Comparison of ENCODE assay signal across 1 cellular context in the genomic region with DNA sequence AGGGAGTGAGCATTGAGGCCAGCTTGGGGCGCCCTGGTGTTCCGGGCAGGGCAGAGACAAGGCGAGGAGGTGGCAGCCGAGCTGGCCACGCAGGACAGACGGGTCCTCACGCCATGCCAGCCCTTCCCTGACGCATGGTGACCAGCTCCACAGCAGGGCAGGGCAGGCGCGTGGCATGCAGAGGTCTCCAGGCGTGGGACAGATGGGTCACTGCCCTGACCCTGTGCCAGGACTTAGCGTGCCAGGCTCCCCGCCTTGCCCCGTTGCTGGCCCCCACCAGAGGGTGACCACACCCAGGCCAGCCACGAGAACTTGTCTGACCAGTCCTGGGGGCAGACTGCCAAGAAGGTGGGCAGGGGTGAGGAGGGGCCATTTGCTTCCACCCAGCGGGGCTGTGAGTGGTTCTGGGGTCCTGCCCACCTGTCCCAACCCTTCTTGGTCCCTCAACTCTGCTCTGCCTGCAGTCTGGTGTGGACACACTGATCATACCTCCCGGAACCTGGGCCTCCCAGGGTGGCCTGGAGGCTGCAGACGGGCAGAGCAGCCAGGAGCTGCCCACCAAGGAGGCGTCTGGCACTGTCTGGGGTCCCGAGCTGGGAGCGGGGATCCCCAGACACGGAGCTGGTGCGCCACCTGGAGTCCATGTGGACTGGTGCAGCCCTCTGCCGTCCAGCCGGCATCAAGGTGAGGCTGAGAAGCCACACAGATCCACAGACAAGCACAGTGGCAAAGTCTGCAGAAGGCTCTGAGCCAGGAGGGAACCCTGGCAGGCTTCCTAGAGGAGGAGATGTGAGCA.
A peak's percentile ranks its signal among the peaks of the same experiment; 100 is the strongest.
TF ChIP-seq lines count a peak whose summit lies in the region.

A gene (plus strand): TSS at position 446 of the 796 bp plus-strand sequence. CDS start 834 bp downstream, outside the sequence.

TF ChIP-seq in HepG2, 621 proteins besides CTCF, POLR2A, EP300 and RAD21 (continued from another document and continues in another):
- TF ChIP-seq, protein P1, sequence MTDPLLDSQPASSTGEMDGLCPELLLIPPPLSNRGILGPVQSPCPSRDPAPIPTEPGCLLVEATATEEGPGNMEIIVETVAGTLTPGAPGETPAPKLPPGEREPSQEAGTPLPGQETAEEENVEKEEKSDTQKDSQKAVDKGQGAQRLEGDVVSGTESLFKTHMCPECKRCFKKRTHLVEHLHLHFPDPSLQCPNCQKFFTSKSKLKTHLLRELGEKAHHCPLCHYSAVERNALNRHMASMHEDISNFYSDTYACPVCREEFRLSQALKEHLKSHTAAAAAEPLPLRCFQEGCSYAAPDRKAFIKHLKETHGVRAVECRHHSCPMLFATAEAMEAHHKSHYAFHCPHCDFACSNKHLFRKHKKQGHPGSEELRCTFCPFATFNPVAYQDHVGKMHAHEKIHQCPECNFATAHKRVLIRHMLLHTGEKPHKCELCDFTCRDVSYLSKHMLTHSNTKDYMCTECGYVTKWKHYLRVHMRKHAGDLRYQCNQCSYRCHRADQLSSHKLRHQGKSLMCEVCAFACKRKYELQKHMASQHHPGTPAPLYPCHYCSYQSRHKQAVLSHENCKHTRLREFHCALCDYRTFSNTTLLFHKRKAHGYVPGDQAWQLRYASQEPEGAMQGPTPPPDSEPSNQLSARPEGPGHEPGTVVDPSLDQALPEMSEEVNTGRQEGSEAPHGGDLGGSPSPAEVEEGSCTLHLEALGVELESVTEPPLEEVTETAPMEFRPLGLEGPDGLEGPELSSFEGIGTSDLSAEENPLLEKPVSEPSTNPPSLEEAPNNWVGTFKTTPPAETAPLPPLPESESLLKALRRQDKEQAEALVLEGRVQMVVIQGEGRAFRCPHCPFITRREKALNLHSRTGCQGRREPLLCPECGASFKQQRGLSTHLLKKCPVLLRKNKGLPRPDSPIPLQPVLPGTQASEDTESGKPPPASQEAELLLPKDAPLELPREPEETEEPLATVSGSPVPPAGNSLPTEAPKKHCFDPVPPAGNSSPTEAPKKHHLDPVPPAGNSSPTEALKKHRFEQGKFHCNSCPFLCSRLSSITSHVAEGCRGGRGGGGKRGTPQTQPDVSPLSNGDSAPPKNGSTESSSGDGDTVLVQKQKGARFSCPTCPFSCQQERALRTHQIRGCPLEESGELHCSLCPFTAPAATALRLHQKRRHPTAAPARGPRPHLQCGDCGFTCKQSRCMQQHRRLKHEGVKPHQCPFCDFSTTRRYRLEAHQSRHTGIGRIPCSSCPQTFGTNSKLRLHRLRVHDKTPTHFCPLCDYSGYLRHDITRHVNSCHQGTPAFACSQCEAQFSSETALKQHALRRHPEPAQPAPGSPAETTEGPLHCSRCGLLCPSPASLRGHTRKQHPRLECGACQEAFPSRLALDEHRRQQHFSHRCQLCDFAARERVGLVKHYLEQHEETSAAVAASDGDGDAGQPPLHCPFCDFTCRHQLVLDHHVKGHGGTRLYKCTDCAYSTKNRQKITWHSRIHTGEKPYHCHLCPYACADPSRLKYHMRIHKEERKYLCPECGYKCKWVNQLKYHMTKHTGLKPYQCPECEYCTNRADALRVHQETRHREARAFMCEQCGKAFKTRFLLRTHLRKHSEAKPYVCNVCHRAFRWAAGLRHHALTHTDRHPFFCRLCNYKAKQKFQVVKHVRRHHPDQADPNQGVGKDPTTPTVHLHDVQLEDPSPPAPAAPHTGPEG (CRISPR knock-in tag; IDR thresholded peaks at IDR 0.05) = no peak
- no peak for TF ChIP-seq SP5 (CRISPR knock-in tag; IDR thresholded peaks at IDR 0.05; ENCODE audit: borderline replicate concordance, low read depth)
- TF ChIP-seq ZNF678 (CRISPR knock-in tag; IDR thresholded peaks at IDR 0.05) = no peak
- no peak for TF ChIP-seq SOX6 (IDR thresholded peaks at IDR 0.05)
- TF ChIP-seq SOX6 (CRISPR knock-in tag; IDR thresholded peaks at IDR 0.05) = no peak
- TF ChIP-seq RNF2 (conservative IDR thresholded peaks at IDR 0.05; ENCODE audit: low read depth) = no peak
- TF ChIP-seq ZNF598 (CRISPR knock-in tag; IDR thresholded peaks at IDR 0.05; ENCODE audit: borderline replicate concordance) = peak; percentile 75; the same call in 1 of the 2 replicates
- TF ChIP-seq, protein P2, sequence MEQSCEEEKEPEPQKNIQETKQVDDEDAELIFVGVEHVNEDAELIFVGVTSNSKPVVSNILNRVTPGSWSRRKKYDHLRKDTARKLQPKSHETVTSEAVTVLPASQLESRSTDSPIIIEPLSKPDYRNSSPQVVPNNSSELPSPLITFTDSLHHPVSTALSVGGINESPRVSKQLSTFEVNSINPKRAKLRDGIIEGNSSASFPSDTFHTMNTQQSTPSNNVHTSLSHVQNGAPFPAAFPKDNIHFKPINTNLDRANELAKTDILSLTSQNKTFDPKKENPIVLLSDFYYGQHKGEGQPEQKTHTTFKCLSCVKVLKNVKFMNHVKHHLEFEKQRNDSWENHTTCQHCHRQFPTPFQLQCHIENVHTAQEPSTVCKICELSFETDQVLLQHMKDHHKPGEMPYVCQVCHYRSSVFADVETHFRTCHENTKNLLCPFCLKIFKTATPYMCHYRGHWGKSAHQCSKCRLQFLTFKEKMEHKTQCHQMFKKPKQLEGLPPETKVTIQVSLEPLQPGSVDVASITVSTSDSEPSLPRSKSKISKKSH (CRISPR knock-in tag; IDR thresholded peaks at IDR 0.05; ENCODE audit: borderline replicate concordance) = peak; percentile 64
- no peak for TF ChIP-seq ZNF430 (CRISPR knock-in tag; IDR thresholded peaks at IDR 0.05)
- no peak for TF ChIP-seq NAIF1 (CRISPR knock-in tag; IDR thresholded peaks at IDR 0.05; ENCODE audit: borderline replicate concordance)
- TF ChIP-seq RBFOX2 (IDR thresholded peaks at IDR 0.05; ENCODE audit: low read depth, low read length) = no peak
- TF ChIP-seq ZNF782 (CRISPR knock-in tag; IDR thresholded peaks at IDR 0.05; ENCODE audit: borderline replicate concordance) = no peak
- TF ChIP-seq MTF2 (CRISPR knock-in tag; IDR thresholded peaks at IDR 0.05; ENCODE audit: borderline replicate concordance) = 0 out of 2 replicates have a peak, but pooled peaks have one; percentile 53
- TF ChIP-seq ELF3 (CRISPR knock-in tag; IDR thresholded peaks at IDR 0.05) = peak; percentile 21; the same call in 1 of the 2 replicates
- no peak for TF ChIP-seq HDAC6 (IDR thresholded peaks at IDR 0.05; ENCODE audit: low read depth, low read length)
- TF ChIP-seq RFX5 (IDR thresholded peaks at IDR 0.05; ENCODE audit: low read depth, low read length) = no peak
- TF ChIP-seq, protein P3, sequence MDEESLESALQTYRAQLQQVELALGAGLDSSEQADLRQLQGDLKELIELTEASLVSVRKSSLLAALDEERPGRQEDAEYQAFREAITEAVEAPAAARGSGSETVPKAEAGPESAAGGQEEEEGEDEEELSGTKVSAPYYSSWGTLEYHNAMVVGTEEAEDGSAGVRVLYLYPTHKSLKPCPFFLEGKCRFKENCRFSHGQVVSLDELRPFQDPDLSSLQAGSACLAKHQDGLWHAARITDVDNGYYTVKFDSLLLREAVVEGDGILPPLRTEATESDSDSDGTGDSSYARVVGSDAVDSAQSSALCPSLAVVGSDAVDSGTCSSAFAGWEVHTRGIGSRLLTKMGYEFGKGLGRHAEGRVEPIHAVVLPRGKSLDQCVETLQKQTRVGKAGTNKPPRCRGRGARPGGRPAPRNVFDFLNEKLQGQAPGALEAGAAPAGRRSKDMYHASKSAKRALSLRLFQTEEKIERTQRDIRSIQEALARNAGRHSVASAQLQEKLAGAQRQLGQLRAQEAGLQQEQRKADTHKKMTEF (CRISPR knock-in tag; IDR thresholded peaks at IDR 0.05) = no peak
- TF ChIP-seq, protein P4, sequence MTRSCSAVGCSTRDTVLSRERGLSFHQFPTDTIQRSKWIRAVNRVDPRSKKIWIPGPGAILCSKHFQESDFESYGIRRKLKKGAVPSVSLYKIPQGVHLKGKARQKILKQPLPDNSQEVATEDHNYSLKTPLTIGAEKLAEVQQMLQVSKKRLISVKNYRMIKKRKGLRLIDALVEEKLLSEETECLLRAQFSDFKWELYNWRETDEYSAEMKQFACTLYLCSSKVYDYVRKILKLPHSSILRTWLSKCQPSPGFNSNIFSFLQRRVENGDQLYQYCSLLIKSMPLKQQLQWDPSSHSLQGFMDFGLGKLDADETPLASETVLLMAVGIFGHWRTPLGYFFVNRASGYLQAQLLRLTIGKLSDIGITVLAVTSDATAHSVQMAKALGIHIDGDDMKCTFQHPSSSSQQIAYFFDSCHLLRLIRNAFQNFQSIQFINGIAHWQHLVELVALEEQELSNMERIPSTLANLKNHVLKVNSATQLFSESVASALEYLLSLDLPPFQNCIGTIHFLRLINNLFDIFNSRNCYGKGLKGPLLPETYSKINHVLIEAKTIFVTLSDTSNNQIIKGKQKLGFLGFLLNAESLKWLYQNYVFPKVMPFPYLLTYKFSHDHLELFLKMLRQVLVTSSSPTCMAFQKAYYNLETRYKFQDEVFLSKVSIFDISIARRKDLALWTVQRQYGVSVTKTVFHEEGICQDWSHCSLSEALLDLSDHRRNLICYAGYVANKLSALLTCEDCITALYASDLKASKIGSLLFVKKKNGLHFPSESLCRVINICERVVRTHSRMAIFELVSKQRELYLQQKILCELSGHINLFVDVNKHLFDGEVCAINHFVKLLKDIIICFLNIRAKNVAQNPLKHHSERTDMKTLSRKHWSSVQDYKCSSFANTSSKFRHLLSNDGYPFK (CRISPR knock-in tag; IDR thresholded peaks at IDR 0.05; ENCODE audit: borderline replicate concordance) = no peak
- TF ChIP-seq SATB2 (CRISPR knock-in tag; IDR thresholded peaks at IDR 0.05) = no peak
- TF ChIP-seq, protein P5, sequence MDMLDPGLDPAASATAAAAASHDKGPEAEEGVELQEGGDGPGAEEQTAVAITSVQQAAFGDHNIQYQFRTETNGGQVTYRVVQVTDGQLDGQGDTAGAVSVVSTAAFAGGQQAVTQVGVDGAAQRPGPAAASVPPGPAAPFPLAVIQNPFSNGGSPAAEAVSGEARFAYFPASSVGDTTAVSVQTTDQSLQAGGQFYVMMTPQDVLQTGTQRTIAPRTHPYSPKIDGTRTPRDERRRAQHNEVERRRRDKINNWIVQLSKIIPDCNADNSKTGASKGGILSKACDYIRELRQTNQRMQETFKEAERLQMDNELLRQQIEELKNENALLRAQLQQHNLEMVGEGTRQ (IDR thresholded peaks at IDR 0.05; ENCODE audit: low read depth, low read length) = no peak
- TF ChIP-seq, protein P5 (CRISPR knock-in tag; IDR thresholded peaks at IDR 0.05; ENCODE audit: borderline replicate concordance) = no peak
- no peak for TF ChIP-seq NR1H2 (CRISPR knock-in tag; IDR thresholded peaks at IDR 0.05; ENCODE audit: borderline replicate concordance, low read depth)
- TF ChIP-seq, protein P6, sequence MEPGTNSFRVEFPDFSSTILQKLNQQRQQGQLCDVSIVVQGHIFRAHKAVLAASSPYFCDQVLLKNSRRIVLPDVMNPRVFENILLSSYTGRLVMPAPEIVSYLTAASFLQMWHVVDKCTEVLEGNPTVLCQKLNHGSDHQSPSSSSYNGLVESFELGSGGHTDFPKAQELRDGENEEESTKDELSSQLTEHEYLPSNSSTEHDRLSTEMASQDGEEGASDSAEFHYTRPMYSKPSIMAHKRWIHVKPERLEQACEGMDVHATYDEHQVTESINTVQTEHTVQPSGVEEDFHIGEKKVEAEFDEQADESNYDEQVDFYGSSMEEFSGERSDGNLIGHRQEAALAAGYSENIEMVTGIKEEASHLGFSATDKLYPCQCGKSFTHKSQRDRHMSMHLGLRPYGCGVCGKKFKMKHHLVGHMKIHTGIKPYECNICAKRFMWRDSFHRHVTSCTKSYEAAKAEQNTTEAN (CRISPR knock-in tag; conservative IDR thresholded peaks at IDR 0.05) = no peak
- TF ChIP-seq PAF1 (CRISPR knock-in tag; IDR thresholded peaks at IDR 0.05) = no peak
- no peak for TF ChIP-seq HNRNPH1 (optimal IDR thresholded peaks at IDR 0.05; ENCODE audit: low read depth, low read length)
- TF ChIP-seq ZNF713 (CRISPR knock-in tag; IDR thresholded peaks at IDR 0.05) = no peak
- no peak for TF ChIP-seq ZNF10 (CRISPR knock-in tag; IDR thresholded peaks at IDR 0.05; ENCODE audit: borderline replicate concordance, low read depth)
- TF ChIP-seq FOXA3 (CRISPR knock-in tag; IDR thresholded peaks at IDR 0.05) = peak; percentile 31; the same call in 1 of the 2 replicates
- TF ChIP-seq, protein P7, sequence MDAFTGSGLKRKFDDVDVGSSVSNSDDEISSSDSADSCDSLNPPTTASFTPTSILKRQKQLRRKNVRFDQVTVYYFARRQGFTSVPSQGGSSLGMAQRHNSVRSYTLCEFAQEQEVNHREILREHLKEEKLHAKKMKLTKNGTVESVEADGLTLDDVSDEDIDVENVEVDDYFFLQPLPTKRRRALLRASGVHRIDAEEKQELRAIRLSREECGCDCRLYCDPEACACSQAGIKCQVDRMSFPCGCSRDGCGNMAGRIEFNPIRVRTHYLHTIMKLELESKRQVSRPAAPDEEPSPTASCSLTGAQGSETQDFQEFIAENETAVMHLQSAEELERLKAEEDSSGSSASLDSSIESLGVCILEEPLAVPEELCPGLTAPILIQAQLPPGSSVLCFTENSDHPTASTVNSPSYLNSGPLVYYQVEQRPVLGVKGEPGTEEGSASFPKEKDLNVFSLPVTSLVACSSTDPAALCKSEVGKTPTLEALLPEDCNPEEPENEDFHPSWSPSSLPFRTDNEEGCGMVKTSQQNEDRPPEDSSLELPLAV (CRISPR knock-in tag; conservative IDR thresholded peaks at IDR 0.05; ENCODE audit: low read depth) = no peak
- TF ChIP-seq CHD2 (IDR thresholded peaks at IDR 0.05; ENCODE audit: low read depth, low read length) = no peak
- no peak for TF ChIP-seq HOXA9 (CRISPR knock-in tag; IDR thresholded peaks at IDR 0.05; ENCODE audit: borderline replicate concordance)
- peak; percentile 46 for TF ChIP-seq MED1 (CRISPR knock-in tag; IDR thresholded peaks at IDR 0.05)
- peak; percentile 50; the same call in 1 of the 2 replicates for TF ChIP-seq HDAC1 (CRISPR knock-in tag; IDR thresholded peaks at IDR 0.05)
- TF ChIP-seq ELF4 (CRISPR knock-in tag; IDR thresholded peaks at IDR 0.05; ENCODE audit: borderline replicate concordance) = no peak
- peak; percentile 35; the same call in 1 of the 2 replicates for TF ChIP-seq TBX2 (CRISPR knock-in tag; IDR thresholded peaks at IDR 0.05; ENCODE audit: borderline replicate concordance)
- TF ChIP-seq, protein P8, sequence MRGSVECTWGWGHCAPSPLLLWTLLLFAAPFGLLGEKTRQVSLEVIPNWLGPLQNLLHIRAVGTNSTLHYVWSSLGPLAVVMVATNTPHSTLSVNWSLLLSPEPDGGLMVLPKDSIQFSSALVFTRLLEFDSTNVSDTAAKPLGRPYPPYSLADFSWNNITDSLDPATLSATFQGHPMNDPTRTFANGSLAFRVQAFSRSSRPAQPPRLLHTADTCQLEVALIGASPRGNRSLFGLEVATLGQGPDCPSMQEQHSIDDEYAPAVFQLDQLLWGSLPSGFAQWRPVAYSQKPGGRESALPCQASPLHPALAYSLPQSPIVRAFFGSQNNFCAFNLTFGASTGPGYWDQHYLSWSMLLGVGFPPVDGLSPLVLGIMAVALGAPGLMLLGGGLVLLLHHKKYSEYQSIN (CRISPR knock-in tag; IDR thresholded peaks at IDR 0.05; ENCODE audit: borderline replicate concordance) = no peak
- 0 out of 2 replicates have a peak, but pooled peaks have one; percentile 17 for TF ChIP-seq ZBTB38 (CRISPR knock-in tag; IDR thresholded peaks at IDR 0.05)
